8 cellular contexts compared by ENCODE assay signal in genomic region chr1:153509729-153510354, GRCh38. TPM values are rescaled to one million over a fixed set of nuclear protein-coding genes. Genes with fewer than 3 reads are reported as not detected.
DNase-seq lines count a peak whose midpoint lies in the region; ATAC-seq, FAIRE-seq and TF ChIP-seq lines count a peak whose summit lies in the region.

No MANE protein-coding gene starts in this region.

- H3K27me3 ChIP-seq in CD4-positive, alpha-beta T cell (ENCODE audit: control insufficient read depth, insufficient read depth, low read length) = no peaks in the 10 kb centered on the region
- H3K27me3 ChIP-seq in HL-60 (ENCODE audit: insufficient read depth, poor library complexity, severe bottlenecking) = no peaks in the 10 kb centered on the region

- peak; percentile 73 for TF ChIP-seq CTCF in CD4-positive, alpha-beta T cell (IDR thresholded peaks at IDR 0.05)
- TF ChIP-seq CTCF in HL-60 (IDR thresholded peaks at IDR 0.05; ENCODE audit: insufficient read depth, low read length) = peak; percentile 98
- TF ChIP-seq CTCF in kidney (IDR thresholded peaks at IDR 0.05; ENCODE audit: borderline replicate concordance, extremely low read depth, insufficient read depth) = peak; percentile 40

- no peaks in the 10 kb centered on the region for H3K36me3 Mint-ChIP-seq in CD4-positive, alpha-beta T cell (ENCODE audit: low read depth)
- no peaks in the 10 kb centered on the region for H3K36me3 Mint-ChIP-seq in activated naive CD4-positive, alpha-beta T cell treated with anti-CD3 and anti-CD28 coated beads for 36 hours (ENCODE audit: low read depth)

- no peak overlapping the region for H3K4me3 ChIP-seq in HL-60 (replicated peaks; ENCODE audit: insufficient read depth, low read length)
- H3K4me3 ChIP-seq in kidney (ENCODE audit: low read length in 2 of 2) = no peak overlapping the region

- no peak overlapping the region for H3K27ac ChIP-seq in CD4-positive, alpha-beta T cell (ENCODE audit: low read depth, low read length)
- H3K27ac ChIP-seq in HL-60 (replicated peaks) (no peak overlapping the region), kidney (ENCODE audit: low read depth in 2 of 2, low read length in 2 of 2) (no peak overlapping the region)

- DNase-seq in CD4-positive, alpha-beta T cell = peak; percentile 47 to 71 (median 55)
- DNase-seq in HL-60 (ENCODE audit: low read depth in 1 of 2, low spot score in 1 of 2) (peak; percentile 40 to 76), SKM-1 (lab: John Stamatoyannopoulos, UW; ENCODE audit: unreplicated experiment) (peak; percentile 82), kidney (no peak), NCI-H2107 treated with DMSO at 0.1 percent for 48 hours (lab: John Stamatoyannopoulos, UW; ENCODE audit: unreplicated experiment) (no peak), midbrain (lab: John Stamatoyannopoulos, UW) (no peak)
- peak; percentile 85 for DNase-seq in activated naive CD4-positive, alpha-beta T cell treated with anti-CD3 and anti-CD28 coated beads for 36 hours
- peak; percentile 48 for DNase-seq in stimulated activated CD8-positive, alpha-beta memory T cell treated with anti-CD3 and anti-CD28 coated beads, Interleukin-4, amount 100 ng/mL, for 24 hours (ENCODE audit: low read depth)

- no peak overlapping the region for H3K9ac ChIP-seq in kidney (ENCODE audit: low read length in 2 of 2)

- peaks cover 8% of the 10 kb centered on the region for H3K4me1 Mint-ChIP-seq in CD4-positive, alpha-beta T cell (ENCODE audit: low read depth)
- H3K4me1 Mint-ChIP-seq in activated naive CD4-positive, alpha-beta T cell treated with anti-CD3 and anti-CD28 coated beads for 36 hours (ENCODE audit: low read depth) = peaks cover 8% of the 10 kb centered on the region

- H3K9me3 Mint-ChIP-seq in CD4-positive, alpha-beta T cell = no peaks in the 10 kb centered on the region
- H3K9me3 Mint-ChIP-seq in activated naive CD4-positive, alpha-beta T cell treated with anti-CD3 and anti-CD28 coated beads for 36 hours = no peaks in the 10 kb centered on the region

- ATAC-seq in CD4-positive, alpha-beta T cell (ENCODE audit: poor library complexity) = peak; percentile 71

- H3K4me3 Mint-ChIP-seq in CD4-positive, alpha-beta T cell = no peak overlapping the region
- no peak overlapping the region for H3K4me3 Mint-ChIP-seq in activated naive CD4-positive, alpha-beta T cell treated with anti-CD3 and anti-CD28 coated beads for 36 hours

- no peaks in the 10 kb centered on the region for H3K9me3 ChIP-seq in CD4-positive, alpha-beta T cell (ENCODE audit: control insufficient read depth, low read length)
- no peaks in the 10 kb centered on the region for H3K9me3 ChIP-seq in kidney (ENCODE audit: control insufficient read depth in 1 of 2, low read length in 2 of 2)

- H3K27ac Mint-ChIP-seq in CD4-positive, alpha-beta T cell = no peak overlapping the region
- H3K27ac Mint-ChIP-seq in activated naive CD4-positive, alpha-beta T cell treated with anti-CD3 and anti-CD28 coated beads for 36 hours = no peak overlapping the region

- H3K36me3 ChIP-seq in kidney (ENCODE audit: control insufficient read depth in 1 of 2, insufficient read depth in 2 of 2, low read length in 2 of 2) = no peaks in the 10 kb centered on the region

- POLR2A ChIA-PET in CD4-positive, alpha-beta T cell (lab: Charles Lee) = interaction anchor here (1.0 to 2.5 kb wide), 3 partner anchors 31 to 58 kb away, joined by 3 to 9 read pairs (median 6); partner anchors contain the start of genes S100A4 and S100A5

- peaks cover 0 to 4% of the 10 kb centered on the region in 2 donors for H3K4me1 ChIP-seq in kidney (ENCODE audit: control insufficient read depth in 1 of 2, insufficient read depth in 1 of 2, low read depth in 1 of 2, low read length in 2 of 2)

- intact Hi-C loops in CD4-positive, alpha-beta T cell (cut with DNase I, micrococcal nuclease) = loop anchor here (1.0 to 2.0 kb wide), 3 partner anchors 107 to 477 kb away; partner anchors contain the start of gene RAB13 (in 1 of the 2)
- intact Hi-C loops in activated naive CD4-positive, alpha-beta T cell treated with anti-CD3 and anti-CD28 coated beads for 36 hours (cut with micrococcal nuclease) = loop anchor here (1.0 to 2.0 kb wide), 3 partner anchors 125 to 480 kb away; partner anchors contain the start of genes CHTOP, ILF2 and RPS27
- intact Hi-C loops in kidney (cut with DNase I) = loop anchor here (5.0 kb wide), 1 partner anchor 57 kb away; the partner anchor contains the start of gene S100A2

- no peaks in the 10 kb centered on the region for H3K27me3 Mint-ChIP-seq in CD4-positive, alpha-beta T cell
- no peaks in the 10 kb centered on the region for H3K27me3 Mint-ChIP-seq in activated naive CD4-positive, alpha-beta T cell treated with anti-CD3 and anti-CD28 coated beads for 36 hours (ENCODE audit: low read depth)

- no peak for FAIRE-seq in kidney (lab: Jason Lieb, UNC)

- CTCF ChIA-PET in CD4-positive, alpha-beta T cell (lab: Charles Lee) = interaction anchor here (1.0 to 6.6 kb wide), 5 partner anchors 22 to 112 kb away, joined by 3 to 36 read pairs (median 7); partner anchors contain the start of gene S100A4
- CTCF ChIA-PET in activated naive CD4-positive, alpha-beta T cell treated with anti-CD3 and anti-CD28 coated beads for 36 hours (lab: Charles Lee) = interaction anchor here (0.6 to 7.2 kb wide), 23 partner anchors 8 to 468 kb away, joined by 3 to 153 read pairs (median 4); partner anchors contain the start of genes CHTOP, JTB, S100A14 and S100A2

RNA-seq across cellular contexts. Expression of gene S100A6, which starts 25.9 kb away (rescaled TPM):
- total RNA-seq in CD4-positive, alpha-beta T cell = 100 to 1,000 TPM; 172 to 175 TPM
- 100 to 1,000 TPM; 200 to 204 TPM for total RNA-seq in activated naive CD4-positive, alpha-beta T cell treated with anti-CD3 and anti-CD28 coated beads for 36 hours
- total RNA-seq in kidney = 1,542 TPM
- 1,580 TPM for polyA plus RNA-seq in kidney (ENCODE audit: insufficient read depth, low read depth, low replicate concordance)

RNA-seq across cellular contexts. Expression of gene S100A5, which starts 30.9 kb away (rescaled TPM):
- total RNA-seq in CD4-positive, alpha-beta T cell = 1 to 10 TPM in 1 of 2 experiments, under 1 TPM in 1; 0.80 to 1.3 TPM
- under 1 TPM; 0.89 to 0.93 TPM for total RNA-seq in activated naive CD4-positive, alpha-beta T cell treated with anti-CD3 and anti-CD28 coated beads for 36 hours
- 0.91 TPM for total RNA-seq in kidney
- 1.9 TPM for polyA plus RNA-seq in kidney (ENCODE audit: insufficient read depth, low read depth, low replicate concordance)

RNA-seq across cellular contexts. Expression of gene S100A4, which starts 35.8 kb away (rescaled TPM):
- 100 to 1,000 TPM; 297 to 299 TPM for total RNA-seq in CD4-positive, alpha-beta T cell
- total RNA-seq in activated naive CD4-positive, alpha-beta T cell treated with anti-CD3 and anti-CD28 coated beads for 36 hours = 10 to 100 TPM; 36.5 to 37.9 TPM
- 141 TPM for total RNA-seq in kidney
- polyA plus RNA-seq in kidney (ENCODE audit: insufficient read depth, low read depth, low replicate concordance) = 204 TPM

RNA-seq across cellular contexts. Expression of gene S100A3, which starts 39.2 kb away (rescaled TPM):
- not detected for total RNA-seq in CD4-positive, alpha-beta T cell
- not detected for total RNA-seq in activated naive CD4-positive, alpha-beta T cell treated with anti-CD3 and anti-CD28 coated beads for 36 hours
- total RNA-seq in kidney = 8.4 TPM
- 2.5 TPM for polyA plus RNA-seq in kidney (ENCODE audit: insufficient read depth, low read depth, low replicate concordance)

RNA-seq across cellular contexts. Expression of gene S100A7, which starts 49.4 kb away (rescaled TPM):
- total RNA-seq in CD4-positive, alpha-beta T cell = not detected
- total RNA-seq in activated naive CD4-positive, alpha-beta T cell treated with anti-CD3 and anti-CD28 coated beads for 36 hours = not detected
- total RNA-seq in kidney = not detected
- polyA plus RNA-seq in kidney (ENCODE audit: insufficient read depth, low read depth, low replicate concordance) = not detected

Comparison
In these comparisons a context has a peak if more than half of its experiments do, and no peak if none do; other contexts are left out.
1. DNase-seq: peak in CD4-positive, alpha-beta T cell (10 of 10), HL-60 (2 of 2), SKM-1 (single experiment), activated naive CD4-positive, alpha-beta T cell treated with anti-CD3 and anti-CD28 coated beads for 36 hours (single experiment) and stimulated activated CD8-positive, alpha-beta memory T cell treated with anti-CD3 and anti-CD28 coated beads, Interleukin-4, amount 100 ng/mL, for 24 hours (single experiment); none in kidney (single experiment), NCI-H2107 treated with DMSO at 0.1 percent for 48 hours (single experiment) and midbrain (single experiment).
2. CTCF ChIP-seq: peak in every context shown above with its lines; median percentile 98 in HL-60; 73 in CD4-positive, alpha-beta T cell; 40 in kidney.